ENCODE assay signal across 1 cellular context in the genomic region with DNA sequence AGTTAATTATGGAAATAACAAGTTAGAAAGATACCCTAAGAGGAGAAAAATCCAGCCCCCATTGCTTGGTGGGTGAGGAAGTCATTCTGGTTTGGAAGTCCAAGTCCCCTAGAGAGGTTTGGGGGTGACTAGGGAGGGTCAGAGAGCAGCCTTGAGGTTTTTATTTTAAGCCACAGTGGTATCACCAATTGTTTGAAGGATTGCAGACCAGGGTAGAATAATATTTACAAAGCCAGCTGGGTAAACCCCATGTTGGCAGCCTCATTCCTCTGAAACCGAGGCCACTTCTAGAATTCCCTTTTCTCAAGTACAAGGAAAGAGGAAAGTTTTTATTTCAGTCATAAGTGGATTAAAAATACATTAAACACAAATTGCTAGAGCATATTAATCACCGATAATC.
TF ChIP-seq lines count a peak whose summit lies in the region.

No MANE protein-coding gene starts in this region.

TF ChIP-seq in IMR-90, 13 proteins besides CTCF, POLR2A, EP300 and RAD21:
- TF ChIP-seq SMC3 (IDR thresholded peaks at IDR 0.05; ENCODE audit: low read depth, low read length) (no peak), ELK1 (IDR thresholded peaks at IDR 0.05; ENCODE audit: borderline replicate concordance, low read depth, low read length) (no peak), RCOR1 (IDR thresholded peaks at IDR 0.05; ENCODE audit: insufficient replicate concordance, low read length) (no peak), NFE2L2 (IDR thresholded peaks at IDR 0.05; ENCODE audit: low read depth, low read length) (no peak), RFX5 (IDR thresholded peaks at IDR 0.05; ENCODE audit: low read depth, low read length) (no peak), CEBPB (IDR thresholded peaks at IDR 0.05; ENCODE audit: low read depth, low read length) (no peak), FOS (IDR thresholded peaks at IDR 0.05; ENCODE audit: low read depth, low read length) (no peak), MAFK (IDR thresholded peaks at IDR 0.05; ENCODE audit: low read depth, low read length) (no peak), BHLHE40 (IDR thresholded peaks at IDR 0.05; ENCODE audit: low read depth, low read length) (no peak), MXI1 (IDR thresholded peaks at IDR 0.05; ENCODE audit: borderline replicate concordance, low read depth, low read length) (no peak), CHD1 (IDR thresholded peaks at IDR 0.05; ENCODE audit: low read depth, low read length) (no peak), MAZ (IDR thresholded peaks at IDR 0.05; ENCODE audit: borderline replicate concordance, low read depth, low read length) (no peak)
- TF ChIP-seq, protein P1, sequence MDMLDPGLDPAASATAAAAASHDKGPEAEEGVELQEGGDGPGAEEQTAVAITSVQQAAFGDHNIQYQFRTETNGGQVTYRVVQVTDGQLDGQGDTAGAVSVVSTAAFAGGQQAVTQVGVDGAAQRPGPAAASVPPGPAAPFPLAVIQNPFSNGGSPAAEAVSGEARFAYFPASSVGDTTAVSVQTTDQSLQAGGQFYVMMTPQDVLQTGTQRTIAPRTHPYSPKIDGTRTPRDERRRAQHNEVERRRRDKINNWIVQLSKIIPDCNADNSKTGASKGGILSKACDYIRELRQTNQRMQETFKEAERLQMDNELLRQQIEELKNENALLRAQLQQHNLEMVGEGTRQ (IDR thresholded peaks at IDR 0.05; ENCODE audit: low read depth, low read length) = no peak
TF ChIP-seq in IMR-90: peak in this region for 0.
